ENCODE assay signal across 7 cellular contexts in genomic region chr3:4495294-4496110, GRCh38. TPM values are rescaled to one million over a fixed set of nuclear protein-coding genes. Genes with fewer than 3 reads are reported as not detected.
A peak's percentile ranks its signal among the peaks of the same experiment; 100 is the strongest.
DNase-seq lines count a peak whose midpoint lies in the region; ATAC-seq, FAIRE-seq and TF ChIP-seq lines count a peak whose summit lies in the region.

No MANE protein-coding gene starts in this region.

- H3K27me3 Mint-ChIP-seq in endothelial cell (ENCODE audit: unreplicated experiment) = peaks cover 5% of the 10 kb centered on the region

- no peak for TF ChIP-seq CTCF in endothelial cell (IDR thresholded peaks at IDR 0.05; ENCODE audit: unreplicated experiment)

- no peaks in the 10 kb centered on the region for H3K9me3 Mint-ChIP-seq in endothelial cell (ENCODE audit: unreplicated experiment)
- no peaks in the 10 kb centered on the region for H3K9me3 Mint-ChIP-seq in stimulated activated effector memory CD8-positive, alpha-beta T cell treated with anti-CD3 and anti-CD28 coated beads, Interleukin-12 subunit alpha, Interleukin-12 subunit beta, amount 100 ng/mL, for 72 hours

- ATAC-seq in stimulated activated effector memory CD8-positive, alpha-beta T cell treated with anti-CD3 and anti-CD28 coated beads, Interleukin-12 subunit alpha, Interleukin-12 subunit beta, amount 100 ng/mL, for 72 hours = no peak
- no peak for ATAC-seq in GM18907 (IDR thresholded peaks at IDR 0.05; ENCODE audit: unreplicated experiment)
- no peak for ATAC-seq in HG03045 (IDR thresholded peaks at IDR 0.05; ENCODE audit: unreplicated experiment)

- peaks cover 9% of the 10 kb centered on the region for H3K36me3 Mint-ChIP-seq in endothelial cell (ENCODE audit: low read depth, unreplicated experiment)
- H3K36me3 Mint-ChIP-seq in stimulated activated effector memory CD8-positive, alpha-beta T cell treated with anti-CD3 and anti-CD28 coated beads, Interleukin-12 subunit alpha, Interleukin-12 subunit beta, amount 100 ng/mL, for 72 hours = peaks cover 61% of the 10 kb centered on the region

- H3K4me1 Mint-ChIP-seq in endothelial cell (ENCODE audit: unreplicated experiment) = peaks cover 29% of the 10 kb centered on the region
- H3K4me1 Mint-ChIP-seq in stimulated activated effector memory CD8-positive, alpha-beta T cell treated with anti-CD3 and anti-CD28 coated beads, Interleukin-12 subunit alpha, Interleukin-12 subunit beta, amount 100 ng/mL, for 72 hours = peaks cover 57% of the 10 kb centered on the region

- no peak for FAIRE-seq in GM12891 (lab: Jason Lieb, UNC)

- no peak overlapping the region for H3K27ac Mint-ChIP-seq in endothelial cell (ENCODE audit: unreplicated experiment)
- peak overlapping the region; percentile 94 for H3K27ac Mint-ChIP-seq in stimulated activated effector memory CD8-positive, alpha-beta T cell treated with anti-CD3 and anti-CD28 coated beads, Interleukin-12 subunit alpha, Interleukin-12 subunit beta, amount 100 ng/mL, for 72 hours

- DNase-seq in GM12891 (ENCODE audit: insufficient read length, low spot score) (no peak), OCI-M1 (lab: John Stamatoyannopoulos, UW) (peak; percentile 90), endothelial cell (ENCODE audit: low spot score) (no peak), NCI-H82 (lab: John Stamatoyannopoulos, UW) (no peak)
- no peak for DNase-seq in stimulated activated effector memory CD8-positive, alpha-beta T cell treated with anti-CD3 and anti-CD28 coated beads, Interleukin-12 subunit alpha, Interleukin-12 subunit beta, amount 100 ng/mL, for 72 hours (ENCODE audit: low spot score in 2 of 2)

- no peak for TF ChIP-seq POLR2A in GM12891 (IDR thresholded peaks at IDR 0.05; ENCODE audit: low read depth, low read length)

- peak overlapping the region; percentile 94 for H3K4me3 Mint-ChIP-seq in endothelial cell (ENCODE audit: unreplicated experiment)
- H3K4me3 Mint-ChIP-seq in stimulated activated effector memory CD8-positive, alpha-beta T cell treated with anti-CD3 and anti-CD28 coated beads, Interleukin-12 subunit alpha, Interleukin-12 subunit beta, amount 100 ng/mL, for 72 hours = peak overlapping the region; percentile 95

TF ChIP-seq in GM12891, 5 proteins besides CTCF, POLR2A, EP300 and RAD21:
- TF ChIP-seq TAF1 (IDR thresholded peaks at IDR 0.05; ENCODE audit: low read depth, low read length) = no peak
- no peak for TF ChIP-seq POU2F2 (IDR thresholded peaks at IDR 0.05; ENCODE audit: low read depth, low read length)
- TF ChIP-seq SPI1 (IDR thresholded peaks at IDR 0.05; ENCODE audit: low read depth, low read length) = peak; percentile 95
TF ChIP-seq in GM12891: peak in this region for 1.

RNA-seq across cellular contexts. Expression of gene ITPR1, which starts 2.4 kb away (rescaled TPM):
- 11.5 TPM for polyA plus RNA-seq in GM12891 (2012; ENCODE audit: low read depth, missing spikeins)
- 53.1 TPM for total RNA-seq in endothelial cell (ENCODE audit: unreplicated experiment)

RNA-seq across cellular contexts. Expression of gene SUMF1, which starts 28.4 kb away (rescaled TPM):
- polyA plus RNA-seq in GM12891 (2012; ENCODE audit: low read depth, missing spikeins) = 6.8 TPM
- total RNA-seq in endothelial cell (ENCODE audit: unreplicated experiment) = 17.5 TPM
